Comparison of ENCODE assay signal across 21 cellular contexts in the genomic region with DNA sequence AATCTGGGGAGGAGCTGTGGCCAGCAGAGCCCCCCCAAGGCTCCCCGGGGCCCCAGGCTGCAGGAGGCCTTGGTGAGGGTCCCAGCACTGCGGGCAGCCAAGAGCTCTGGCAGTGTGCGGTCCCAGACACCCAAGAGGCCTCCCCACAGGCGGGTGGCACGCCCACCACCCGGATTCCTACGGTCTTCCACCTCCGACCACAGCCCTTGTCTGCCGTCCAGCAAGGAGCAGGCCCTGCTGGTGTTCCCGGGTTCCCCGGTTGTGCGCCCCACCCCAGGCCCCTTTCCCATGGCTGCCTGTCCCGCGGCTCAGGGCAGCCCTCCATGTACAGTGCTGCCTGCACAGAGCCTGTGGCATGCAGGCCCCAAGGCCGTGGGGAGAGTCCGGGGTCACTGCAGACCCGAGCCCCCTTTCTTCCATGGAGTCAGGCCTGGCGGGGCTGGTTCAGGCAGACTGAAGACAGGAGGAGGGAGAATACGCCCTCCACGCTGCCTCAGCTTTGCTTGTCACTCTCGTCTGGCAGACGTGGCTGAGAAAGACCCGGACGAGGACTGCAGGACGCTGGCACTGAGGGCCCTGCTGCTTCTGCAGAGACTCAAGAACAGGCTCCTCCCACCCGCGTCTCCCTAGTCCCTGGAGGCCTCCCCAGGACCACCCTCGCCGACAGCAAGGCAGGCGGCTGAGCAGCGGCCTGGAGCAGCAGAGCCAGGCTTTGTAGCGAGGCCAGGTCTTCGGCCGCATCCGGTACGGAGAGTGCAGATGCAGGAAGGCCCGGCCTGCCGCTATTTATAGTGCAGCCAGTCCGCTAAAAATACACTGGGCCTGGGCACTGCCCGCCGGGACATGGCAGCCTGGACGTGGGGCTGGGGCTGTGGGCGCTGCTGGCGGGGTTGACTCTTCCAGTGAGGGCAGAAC. TPM values are rescaled to one million over a fixed set of nuclear protein-coding genes. Genes with fewer than 3 reads are reported as not detected.
DNase-seq lines count a peak whose midpoint lies in the region; ATAC-seq, FAIRE-seq and TF ChIP-seq lines count a peak whose summit lies in the region.
"Had no signal": no experiment of that assay in that cellular context is flagged by ENCODE, and none has a peak within 500 bp of the region (broad histone marks: within the 10 kb centered on the region; RNA-seq: fewer than 3 reads in every experiment).

No MANE protein-coding gene starts in this region.

- no peak for TF ChIP-seq EP300 in stomach (IDR thresholded peaks at IDR 0.05)

- dilution Hi-C loops in endothelial cell of umbilical vein (cut with MboI; ENCODE audit: extremely low pct_ligation_motif_present, low sequenced_read_pairs) = no loop called here

- POLR2A ChIA-PET in endothelial cell of umbilical vein (lab: Charles Lee) = no interaction called here

- H3K9me3 ChIP-seq in NT2/D1 (ENCODE audit: insufficient read depth, low read length) (no peaks in the 10 kb centered on the region), endothelial cell of umbilical vein (replicated peaks; ENCODE audit: control insufficient read depth, insufficient read depth, low read length) (no peaks in the 10 kb centered on the region), stomach (peaks cover 0 to 9% (median 4%) of the 10 kb centered on the region in 4 donors)
- H3K9me3 ChIP-seq: SK-N-SH had no signal

- no peak for TF ChIP-seq CTCF in endothelial cell of umbilical vein (IDR thresholded peaks at IDR 0.05; ENCODE audit: extremely low read depth in 1 of 2, insufficient read depth in 1 of 2, low read depth in 1 of 2, low read length in 2 of 2)
- no peak for TF ChIP-seq CTCF in stomach (IDR thresholded peaks at IDR 0.05)

- DNase-seq in NT2/D1 (ENCODE audit: low read depth, low spot score) (no peak), endothelial cell of umbilical vein (ENCODE audit: low read depth, low spot score) (peak; percentile 15), left lobe of liver (ENCODE audit: low spot score) (no peak), stomach (no peak)
- DNase-seq in activated T-cell treated with anti-CD3 and anti-CD28 coated beads, Interleukin-2, amount 50 U/mL, for 1 hour = no peak
- DNase-seq in central memory CD4-positive, alpha-beta T cell = no peak
- DNase-seq: activated CD4-positive, alpha-beta memory T cell treated with anti-CD3 and anti-CD28 coated beads for 36 hours; cortex of kidney; head of caudate nucleus; NCI-H1694; SK-N-SH had no signal

- H3K27me3 ChIP-seq in NT2/D1 (ENCODE audit: insufficient read depth, insufficient read length) = no peaks in the 10 kb centered on the region
- H3K27me3 ChIP-seq in endothelial cell of umbilical vein (ENCODE audit: control insufficient read depth in 2 of 2, insufficient read depth in 2 of 2, low read length in 2 of 2) = no peaks in the 10 kb centered on the region
- H3K27me3 ChIP-seq in stomach = no peaks in the 10 kb centered on the region
- H3K27me3 ChIP-seq: tibial nerve had no signal

- WGBS in stomach, 5 donors = 81 to 88% (median 87%) methylated on average over 26 to 44 of the region's 44 CpGs

- no peaks in the 10 kb centered on the region for H4K20me1 ChIP-seq in endothelial cell of umbilical vein (replicated peaks; ENCODE audit: control insufficient read depth, extremely low read depth, insufficient read depth, low read length)

- no peak for FAIRE-seq in endothelial cell of umbilical vein (lab: Jason Lieb, UNC)
- FAIRE-seq: H54, HTR-8/SVneo had no signal

- peak; percentile 41 for ATAC-seq in left lobe of liver
- no peak for ATAC-seq in HG03095 (IDR thresholded peaks at IDR 0.05; ENCODE audit: unreplicated experiment)
- ATAC-seq in HG02678 (IDR thresholded peaks at IDR 0.05; ENCODE audit: unreplicated experiment) = no peak

- TF ChIP-seq POLR2A in endothelial cell of umbilical vein (IDR thresholded peaks at IDR 0.05; ENCODE audit: low read depth, low read length) = no peak
- no peak for TF ChIP-seq POLR2A in stomach (IDR thresholded peaks at IDR 0.05)

- H3K4me2 ChIP-seq in endothelial cell of umbilical vein (ENCODE audit: insufficient read depth, low read length) = no peak overlapping the region
- H3K4me2 ChIP-seq: SK-N-SH had no signal

- H3K4me1 ChIP-seq in NT2/D1 (ENCODE audit: insufficient read depth, insufficient read length) (peaks cover 7% of the 10 kb centered on the region), endothelial cell of umbilical vein (ENCODE audit: control insufficient read depth, extremely low read depth, insufficient read depth, low read length) (peaks cover 12% of the 10 kb centered on the region), stomach (peaks cover 0 to 7% (median 2%) of the 10 kb centered on the region in 4 donors)
- H3K4me1 ChIP-seq: tibial nerve had no signal

- H2AFZ ChIP-seq in endothelial cell of umbilical vein (ENCODE audit: low read depth, low read length) = no peak overlapping the region

- peak overlapping the region; percentile 42 for H3K9ac ChIP-seq in NT2/D1 (ENCODE audit: insufficient read length, low read depth)
- H3K9ac ChIP-seq in endothelial cell of umbilical vein (replicated peaks; ENCODE audit: extremely low read depth, insufficient read depth, low read length) = no peak overlapping the region
- H3K9ac ChIP-seq: SK-N-SH had no signal

- H3K36me3 ChIP-seq in NT2/D1 (ENCODE audit: insufficient read depth, insufficient read length, low read length) = peaks cover 78% of the 10 kb centered on the region
- H3K36me3 ChIP-seq in endothelial cell of umbilical vein (ENCODE audit: control insufficient read depth in 2 of 2, extremely low read depth in 1 of 2, insufficient read depth in 2 of 2, low read length in 2 of 2) = peaks cover 5 to 13% of the 10 kb centered on the region in 2 experiments
- peaks cover 0 to 83% (median 68%) of the 10 kb centered on the region in 4 donors for H3K36me3 ChIP-seq in stomach

- no peak overlapping the region for H3K27ac ChIP-seq in endothelial cell of umbilical vein (ENCODE audit: insufficient read depth, low read depth, low read length)
- H3K27ac ChIP-seq in stomach = peak overlapping the region; percentile 17 to 64 (median 50)

- no peak overlapping the region for H3K4me3 ChIP-seq in NT2/D1 (ENCODE audit: insufficient read length, low read depth)
- H3K4me3 ChIP-seq in endothelial cell of umbilical vein (replicated peaks in 1 of 3; ENCODE audit: insufficient read depth in 1 of 3, low read depth in 1 of 3, low read length in 3 of 3) = no peak overlapping the region
- H3K4me3 ChIP-seq in stomach = no peak overlapping the region
- H3K4me3 ChIP-seq: tibial nerve had no signal

- H3K79me2 ChIP-seq in endothelial cell of umbilical vein (ENCODE audit: control insufficient read depth, insufficient read depth, low read length) = no peaks in the 10 kb centered on the region

- intact Hi-C loops in endothelial cell of umbilical vein (cut with micrococcal nuclease) (no loop called here), stomach (cut with DNase I; ENCODE audit: low total_unique reads) (no loop called here)

- TSS peak; percentile 60 for BruUV-seq in endothelial cell of umbilical vein (replicated peaks; lab: Mats Ljungman, UMichigan)

- H3K9me1 ChIP-seq in endothelial cell of umbilical vein (replicated peaks; ENCODE audit: control insufficient read depth, extremely low read depth, insufficient read depth, low read length) = no peaks in the 10 kb centered on the region

- CTCF ChIA-PET in endothelial cell of umbilical vein (lab: Charles Lee) = interaction anchor here (0.9 kb wide), 1 partner anchor 15 kb away, joined by 5 read pairs; no protein-coding TSS in a partner anchor

RNA-seq across cellular contexts. Expression of a gene that starts 16.4 kb away (rescaled TPM):
- total RNA-seq in endothelial cell of umbilical vein = 60.5 and 61.6 TPM in 2 replicates
- 30.7 and 32.8 TPM in 2 replicates for polyA plus RNA-seq in endothelial cell of umbilical vein
- polyA plus RNA-seq in endothelial cell of umbilical vein (2011; cell fraction: cytosol; rRNA removed) = 14.5 and 21.1 TPM in 2 replicates
- polyA plus RNA-seq in endothelial cell of umbilical vein (2011; cell fraction: nucleus; rRNA removed) = 124 and 125 TPM in 2 replicates
- polyA plus RNA-seq in endothelial cell of umbilical vein (2012) = 25.5 and 32.2 TPM in 2 replicates
- 9.7 and 17.8 TPM in 2 replicates for polyA minus RNA-seq in endothelial cell of umbilical vein
- 16.3 TPM for polyA minus RNA-seq in endothelial cell of umbilical vein (2011; cell fraction: cytosol; rRNA and poly(A)+ RNA removed)
- 21.6 and 26.8 TPM in 2 replicates for polyA minus RNA-seq in endothelial cell of umbilical vein (2011; cell fraction: nucleus; rRNA and poly(A)+ RNA removed)
- total RNA-seq in left lobe of liver = 36.4 TPM
- total RNA-seq in stomach = 100 to 1,000 TPM in 2 of 5 donors, 10 to 100 TPM in 3; 23.5 to 107 (median 29.8) TPM
- polyA plus RNA-seq in stomach = 10 to 100 TPM; 12.4 to 53.6 (median 34.4) TPM

RNA-seq across cellular contexts. Expression of a gene that starts 20.8 kb away (rescaled TPM):
- total RNA-seq in endothelial cell of umbilical vein = 0.31 TPM in 1 of 2 replicates, not detected in the other
- polyA plus RNA-seq in endothelial cell of umbilical vein = not detected in 2 replicates
- not detected in 2 replicates for polyA plus RNA-seq in endothelial cell of umbilical vein (2011; cell fraction: cytosol; rRNA removed)
- not detected in 2 replicates for polyA plus RNA-seq in endothelial cell of umbilical vein (2011; cell fraction: nucleus; rRNA removed)
- not detected in 2 replicates for polyA plus RNA-seq in endothelial cell of umbilical vein (2012)
- not detected in 2 replicates for polyA minus RNA-seq in endothelial cell of umbilical vein
- polyA minus RNA-seq in endothelial cell of umbilical vein (2011; cell fraction: cytosol; rRNA and poly(A)+ RNA removed) = not detected
- not detected in 2 replicates for polyA minus RNA-seq in endothelial cell of umbilical vein (2011; cell fraction: nucleus; rRNA and poly(A)+ RNA removed)
- total RNA-seq in left lobe of liver = not detected
- not detected for total RNA-seq in stomach
- not detected for polyA plus RNA-seq in stomach
- total RNA-seq: activated CD4-positive, alpha-beta memory T cell treated with anti-CD3 and anti-CD28 coated beads for 36 hours; epithelial cell of proximal tubule; kidney epithelial cell; OCI-LY7; pulmonary artery endothelial cell; tibial nerve had no signal
- polyA plus RNA-seq: SK-N-SH had no signal

RNA-seq across cellular contexts. Expression of a gene that starts 23.9 kb away (rescaled TPM):
- total RNA-seq in endothelial cell of umbilical vein = 32.5 and 37.5 TPM in 2 replicates
- 50.7 and 68.8 TPM in 2 replicates for polyA plus RNA-seq in endothelial cell of umbilical vein
- 27.0 and 28.3 TPM in 2 replicates for polyA plus RNA-seq in endothelial cell of umbilical vein (2011; cell fraction: cytosol; rRNA removed)
- polyA plus RNA-seq in endothelial cell of umbilical vein (2011; cell fraction: nucleus; rRNA removed) = 12.0 and 13.7 TPM in 2 replicates
- polyA plus RNA-seq in endothelial cell of umbilical vein (2012) = 11.0 and 16.4 TPM in 2 replicates
- 20.9 and 24.0 TPM in 2 replicates for polyA minus RNA-seq in endothelial cell of umbilical vein
- polyA minus RNA-seq in endothelial cell of umbilical vein (2011; cell fraction: cytosol; rRNA and poly(A)+ RNA removed) = not detected
- 5.5 and 9.4 TPM in 2 replicates for polyA minus RNA-seq in endothelial cell of umbilical vein (2011; cell fraction: nucleus; rRNA and poly(A)+ RNA removed)
- 7.2 TPM for total RNA-seq in left lobe of liver
- 10 to 100 TPM in 3 of 5 donors, 1 to 10 TPM in 2; 2.7 to 45.8 (median 15.2) TPM for total RNA-seq in stomach
- polyA plus RNA-seq in stomach = 10 to 100 TPM; 10.2 to 20.5 (median 19.9) TPM
- total RNA-seq: epithelial cell of proximal tubule, NCI-H460, OCI-LY7 had no signal

RNA-seq across cellular contexts. Expression of a gene that starts 34.7 kb away (rescaled TPM):
- total RNA-seq in endothelial cell of umbilical vein (89.8 and 94.9 TPM in 2 replicates), left lobe of liver (51.9 TPM), stomach (100 to 1,000 TPM in 2 of 5 donors, 10 to 100 TPM in 3; 47.2 to 489 (median 69.1) TPM)
- polyA plus RNA-seq in endothelial cell of umbilical vein (59.8 and 76.1 TPM in 2 replicates), stomach (10 to 100 TPM in 2 of 3 donors, 1 to 10 TPM in 1; 8.7 to 36.5 (median 27.3) TPM)
- 32.8 and 46.6 TPM in 2 replicates for polyA plus RNA-seq in endothelial cell of umbilical vein (2011; cell fraction: cytosol; rRNA removed)
- 214 and 337 TPM in 2 replicates for polyA plus RNA-seq in endothelial cell of umbilical vein (2011; cell fraction: nucleus; rRNA removed)
- polyA plus RNA-seq in endothelial cell of umbilical vein (2012) = 71.9 and 88.4 TPM in 2 replicates
- polyA minus RNA-seq in endothelial cell of umbilical vein = 52.1 and 73.9 TPM in 2 replicates
- polyA minus RNA-seq in endothelial cell of umbilical vein (2011; cell fraction: cytosol; rRNA and poly(A)+ RNA removed) = 26.7 TPM
- polyA minus RNA-seq in endothelial cell of umbilical vein (2011; cell fraction: nucleus; rRNA and poly(A)+ RNA removed) = 52.9 and 94.4 TPM in 2 replicates
